ENCODE assay signal across 12 cellular contexts in the genomic region with DNA sequence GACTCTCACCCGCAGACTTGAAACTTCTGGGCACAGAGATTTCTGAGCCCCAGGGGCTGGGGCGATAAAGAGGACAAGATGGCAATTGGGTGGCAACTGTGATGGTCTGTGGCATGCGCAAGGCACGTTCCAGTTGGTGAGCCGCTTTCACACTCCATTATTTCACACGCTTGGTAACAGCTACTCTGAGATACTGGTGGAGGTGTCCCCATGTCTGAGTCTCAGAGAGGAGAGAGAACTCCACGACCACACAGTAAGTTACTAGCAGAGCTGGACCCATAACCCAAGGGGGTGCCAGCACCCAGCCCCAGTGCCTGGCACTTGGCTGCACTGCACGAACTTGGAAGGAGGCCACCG. TPM values are rescaled to one million over a fixed set of nuclear protein-coding genes. Genes with fewer than 3 reads are reported as not detected.
DNase-seq lines count a peak whose midpoint lies in the region; ATAC-seq and TF ChIP-seq lines count a peak whose summit lies in the region.
"Had no signal": no experiment of that assay in that cellular context is flagged by ENCODE, and none has a peak within 500 bp of the region (broad histone marks: within the 10 kb centered on the region; RNA-seq: fewer than 3 reads in every experiment).

No MANE protein-coding gene starts in this region.

- peak; percentile 13 for DNase-seq in NCI-H345 (lab: John Stamatoyannopoulos, UW)
- no peak for DNase-seq in NCI-H345 treated with DMSO at 0.1 percent for 48 hours (lab: John Stamatoyannopoulos, UW; ENCODE audit: unreplicated experiment)
- DNase-seq in ascending aorta (ENCODE audit: low spot score in 2 of 2), result no peak
- no peak for DNase-seq in stimulated activated effector memory CD8-positive, alpha-beta T cell treated with anti-CD3 and anti-CD28 coated beads, Interleukin-12 subunit alpha, Interleukin-12 subunit beta, amount 100 ng/mL, for 72 hours (ENCODE audit: low spot score in 2 of 2)
- DNase-seq in NCI-H748 (lab: John Stamatoyannopoulos, UW; ENCODE audit: unreplicated experiment), result no peak
- no peak for DNase-seq in SKM-1 treated with dmso at 0.1 percent for 144 hours (lab: John Stamatoyannopoulos, UW; ENCODE audit: unreplicated experiment)
- DNase-seq in lower leg skin (ENCODE audit: low spot score in 2 of 2), result no peak
- DNase-seq: activated CD4-positive, CD25-positive, alpha-beta regulatory T cell had no signal

- H3K4me1 Mint-ChIP-seq in stimulated activated effector memory CD8-positive, alpha-beta T cell treated with anti-CD3 and anti-CD28 coated beads, Interleukin-12 subunit alpha, Interleukin-12 subunit beta, amount 100 ng/mL, for 72 hours, result peaks cover 27% of the 10 kb centered on the region

- no peaks in the 10 kb centered on the region for H3K36me3 ChIP-seq in ascending aorta
- no peaks in the 10 kb centered on the region for H3K36me3 ChIP-seq in iPS-18a (ENCODE audit: control insufficient read depth, low read depth, low read length)

- H3K4me3 ChIP-seq in ascending aorta (peak overlapping the region; percentile 1 to 43), iPS-18a (ENCODE audit: low read length) (peak overlapping the region; percentile 18), lower leg skin (ENCODE audit: low read depth, poor library complexity, severe bottlenecking) (no peak overlapping the region)

- WGBS in lower leg skin, 2 donors, result 28 to 31% methylated on average over 7 to 9 of the region's 9 CpGs

- no peaks in the 10 kb centered on the region for H3K36me3 Mint-ChIP-seq in stimulated activated effector memory CD8-positive, alpha-beta T cell treated with anti-CD3 and anti-CD28 coated beads, Interleukin-12 subunit alpha, Interleukin-12 subunit beta, amount 100 ng/mL, for 72 hours
- H3K36me3 Mint-ChIP-seq: activated naive CD8-positive, alpha-beta T cell had no signal

- ATAC-seq in stimulated activated effector memory CD8-positive, alpha-beta T cell treated with anti-CD3 and anti-CD28 coated beads, Interleukin-12 subunit alpha, Interleukin-12 subunit beta, amount 100 ng/mL, for 72 hours, result peak; percentile 29

- no peak overlapping the region for H3K9ac ChIP-seq in iPS-18a (ENCODE audit: low read length)

- intact Hi-C loops in ascending aorta (cut with DNase I) (loop anchor here (2.0 kb wide), 1 partner anchor 110 kb away; a partner anchor contains a TSS), lower leg skin (cut with DNase I; ENCODE audit: low total_unique reads) (no loop called here)

- peaks cover 9 to 11% of the 10 kb centered on the region in 2 donors for H3K4me1 ChIP-seq in ascending aorta
- peaks cover 10% of the 10 kb centered on the region for H3K4me1 ChIP-seq in iPS-18a (ENCODE audit: control insufficient read depth, low read depth, low read length)

- peak overlapping the region; percentile 15 for H3K4me3 Mint-ChIP-seq in stimulated activated effector memory CD8-positive, alpha-beta T cell treated with anti-CD3 and anti-CD28 coated beads, Interleukin-12 subunit alpha, Interleukin-12 subunit beta, amount 100 ng/mL, for 72 hours
- H3K4me3 Mint-ChIP-seq: activated naive CD8-positive, alpha-beta T cell had no signal

- no peaks in the 10 kb centered on the region for H3K27me3 ChIP-seq in ascending aorta
- H3K27me3 ChIP-seq in iPS-18a (ENCODE audit: control insufficient read depth, insufficient read depth, low read length), result peaks cover 62% of the 10 kb centered on the region

- H3K9me3 Mint-ChIP-seq in stimulated activated effector memory CD8-positive, alpha-beta T cell treated with anti-CD3 and anti-CD28 coated beads, Interleukin-12 subunit alpha, Interleukin-12 subunit beta, amount 100 ng/mL, for 72 hours, result no peaks in the 10 kb centered on the region

- no peak for TF ChIP-seq POLR2A in lower leg skin (IDR thresholded peaks at IDR 0.05)

- H3K27ac ChIP-seq in ascending aorta (no peak overlapping the region), iPS-18a (ENCODE audit: low read length) (no peak overlapping the region)

- TF ChIP-seq CTCF in ascending aorta (IDR thresholded peaks at IDR 0.05) (no peak), lower leg skin (IDR thresholded peaks at IDR 0.05) (no peak)

- no peak overlapping the region for H3K27ac Mint-ChIP-seq in stimulated activated effector memory CD8-positive, alpha-beta T cell treated with anti-CD3 and anti-CD28 coated beads, Interleukin-12 subunit alpha, Interleukin-12 subunit beta, amount 100 ng/mL, for 72 hours
- H3K27ac Mint-ChIP-seq: activated naive CD8-positive, alpha-beta T cell had no signal

- H3K9me3 ChIP-seq in ascending aorta, result no peaks in the 10 kb centered on the region
- no peaks in the 10 kb centered on the region for H3K9me3 ChIP-seq in iPS-18a (ENCODE audit: control insufficient read depth, low read depth, low read length)

RNA-seq across cellular contexts. Expression of a gene that starts 6.0 kb away (rescaled TPM):
- total RNA-seq in ascending aorta, result not detected
- total RNA-seq in lower leg skin, result 1 to 10 TPM in 1 of 4 donors, under 1 TPM in 2, not detected in 1; 0.29 to 1.4 (median 0.46) TPM
- total RNA-seq: fibroblast of lung, urinary bladder had no signal

RNA-seq across cellular contexts. Expression of a gene that starts 6.9 kb away (rescaled TPM):
- total RNA-seq in ascending aorta, result 11.8 TPM
- total RNA-seq in lower leg skin, result 1 to 10 TPM in 2 of 4 donors, under 1 TPM in 2; 0.80 to 5.1 (median 1.3) TPM

RNA-seq across cellular contexts. Expression of a gene that starts 45.1 kb away (rescaled TPM):
- total RNA-seq in ascending aorta, result 837 TPM
- 100 to 1,000 TPM; 419 to 723 (median 493) TPM for total RNA-seq in lower leg skin
